Comparison of ENCODE assay signal across 8 cellular contexts in the genomic region with DNA sequence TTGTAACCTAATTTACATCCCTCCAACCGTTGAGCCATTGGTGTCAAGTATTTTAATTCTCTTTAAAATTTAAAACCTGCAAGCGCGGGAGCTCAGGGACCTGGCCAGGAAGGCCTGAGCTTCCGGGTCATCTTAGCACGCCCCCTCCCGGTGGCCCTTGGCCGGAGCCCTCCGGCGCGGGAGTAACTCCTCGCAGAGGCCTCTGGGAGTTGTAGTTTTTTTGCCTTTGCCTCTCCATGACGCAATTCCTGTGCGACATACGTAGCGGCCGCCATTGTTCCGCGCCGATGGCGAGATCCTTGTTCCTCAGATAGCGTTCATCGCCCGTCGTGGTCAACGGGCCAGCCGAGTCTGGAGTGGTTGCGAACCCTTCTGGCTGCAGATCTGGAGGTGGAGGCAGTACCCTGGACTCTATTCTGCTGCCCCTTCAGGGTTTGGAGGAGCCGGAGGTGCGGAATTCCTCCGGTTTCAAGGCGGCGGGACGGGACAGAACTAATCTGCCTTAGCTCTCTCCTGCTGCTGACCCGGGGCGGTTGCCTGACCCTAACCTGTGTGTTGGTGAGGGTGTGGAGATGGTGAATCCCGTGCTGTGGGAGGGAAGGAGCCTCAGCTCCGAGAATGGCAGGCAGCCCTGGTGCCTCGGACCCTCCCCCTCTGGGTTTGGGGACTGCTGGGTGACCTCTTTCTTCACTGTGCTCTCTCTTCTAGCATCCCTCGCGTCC. TPM values are rescaled to one million over a fixed set of nuclear protein-coding genes. Genes with fewer than 3 reads are reported as not detected.
A peak's percentile ranks its signal among the peaks of the same experiment; 100 is the strongest.
DNase-seq lines count a peak whose midpoint lies in the region; ATAC-seq, FAIRE-seq and TF ChIP-seq lines count a peak whose summit lies in the region.

Gene ZNF268 (plus strand): TSS at position 258 of the 722 bp plus-strand sequence. CDS start 503 bp downstream, outside the sequence.

- H3K4me3 ChIP-seq in HUES48 (ENCODE audit: low read depth, low read length) (peak within 1 kb of the TSS; percentile 97), OCI-LY1 (ENCODE audit: low read depth, low read length, poor library complexity, severe bottlenecking) (peak within 1 kb of the TSS; percentile 96), mononuclear cell (ENCODE audit: low read length) (peak within 1 kb of the TSS; percentile 78)

- DNase-seq in D721Med (ENCODE audit: insufficient read length, low spot score) (peak; percentile 82), activated T-cell treated with anti-CD3 and anti-CD28 coated beads for 1 hour (ENCODE audit: low read depth) (peak; percentile 81), epidermal melanocyte (ENCODE audit: insufficient read length, low spot score) (peak; percentile 83)
- peak; percentile 78 to 84 for DNase-seq in stimulated activated CD8-positive, alpha-beta memory T cell treated with anti-CD3 and anti-CD28 coated beads, Interleukin-4, amount 100 ng/mL, for 1 hour (ENCODE audit: low read depth in 2 of 2, low spot score in 1 of 2)

- no peaks in the 10 kb centered on the region for H3K27me3 ChIP-seq in HUES48 (ENCODE audit: control insufficient read depth, insufficient read depth, low read length)
- no peaks in the 10 kb centered on the region for H3K27me3 ChIP-seq in OCI-LY1 (ENCODE audit: insufficient read depth, low read length)
- H3K27me3 ChIP-seq in mononuclear cell (ENCODE audit: insufficient read depth, low read length): no peaks in the 10 kb centered on the region

- H3K9me3 ChIP-seq in HUES48 (ENCODE audit: control insufficient read depth, insufficient read depth, low read length) (peaks cover 80% of the 10 kb centered on the region), OCI-LY1 (ENCODE audit: low read length) (peaks cover 31% of the 10 kb centered on the region), mononuclear cell (ENCODE audit: low read depth, low read length) (peaks cover 40% of the 10 kb centered on the region)

- H3K4me1 ChIP-seq in HUES48 (ENCODE audit: control insufficient read depth, insufficient read depth, low read length) (no peaks in the 10 kb centered on the region), OCI-LY1 (ENCODE audit: insufficient read depth, low read length, severe bottlenecking) (peaks cover 8% of the 10 kb centered on the region), mononuclear cell (ENCODE audit: insufficient read depth, low read length) (peaks cover 9% of the 10 kb centered on the region)

- no peak for FAIRE-seq in D721Med (lab: Jason Lieb, UNC)

- peak within 1 kb of the TSS; percentile 85 for H3K4me2 ChIP-seq in OCI-LY1 (ENCODE audit: low read length)

- H3K9ac ChIP-seq in HUES48 (ENCODE audit: low read depth, low read length) (peak within 1 kb of the TSS; percentile 93), OCI-LY1 (ENCODE audit: low read length) (peak within 1 kb of the TSS; percentile 85)

- no peaks in the 10 kb centered on the region for H3F3A ChIP-seq in OCI-LY1 (ENCODE audit: insufficient read depth, low read length)

- no peaks in the 10 kb centered on the region for H3K9me2 ChIP-seq in OCI-LY1 (ENCODE audit: low read depth, low read length)

- TF ChIP-seq CTCF in D721Med (IDR thresholded peaks at IDR 0.05; ENCODE audit: insufficient read depth, missing control alignments) (peak; percentile 68), OCI-LY1 (IDR thresholded peaks at IDR 0.05; ENCODE audit: low read length) (peak; percentile 89)

- H2AFZ ChIP-seq in OCI-LY1 (ENCODE audit: low read length): peak within 1 kb of the TSS; percentile 6; the same call in 1 of the 2 replicates

- no peaks in the 10 kb centered on the region for H3K79me2 ChIP-seq in OCI-LY1 (ENCODE audit: insufficient read depth, low read length)

- H3K36me3 ChIP-seq in HUES48 (ENCODE audit: control insufficient read depth, insufficient read depth, low read length): peaks cover 40% of the 10 kb centered on the region
- peaks cover 43% of the 10 kb centered on the region for H3K36me3 ChIP-seq in OCI-LY1 (ENCODE audit: insufficient read depth, low read length)

- H4K20me1 ChIP-seq in OCI-LY1 (ENCODE audit: insufficient read depth, low read length): no peaks in the 10 kb centered on the region

- peak; percentile 95 for ATAC-seq in GM21390 (IDR thresholded peaks at IDR 0.05; ENCODE audit: unreplicated experiment)

- H3K27ac ChIP-seq in HUES48 (ENCODE audit: low read depth, low read length) (peak within 1 kb of the TSS; percentile 82), OCI-LY1 (ENCODE audit: low read depth, low read length, poor library complexity, severe bottlenecking) (peak within 1 kb of the TSS; percentile 64)

RNA-seq across cellular contexts. Expression of gene ZNF268, which starts in this region (rescaled TPM):
- total RNA-seq in mononuclear cell: 23.9 TPM

Comparison
In these comparisons a context has a peak if more than half of its experiments do, and no peak if none do; other contexts are left out.
1. Peak in every context shown above with its lines: DNase-seq, ATAC-seq, H3K4me3 ChIP-seq and H3K27ac ChIP-seq.